26 cellular contexts compared by ENCODE assay signal in genomic region chr3:59769132-59769531, GRCh38.
DNase-seq lines count a peak whose midpoint lies in the region; ATAC-seq and TF ChIP-seq lines count a peak whose summit lies in the region.
"Had no signal": no experiment of that assay in that cellular context is flagged by ENCODE, and none has a peak within 500 bp of the region (broad histone marks: within the 10 kb centered on the region; RNA-seq: fewer than 3 reads in every experiment).

No MANE protein-coding gene starts in this region.

- intact Hi-C loops in left colon (cut with DNase I, micrococcal nuclease) (no loop called here), ascending aorta (cut with DNase I) (no loop called here), heart right ventricle (cut with DNase I) (no loop called here)

- 80 to 81% methylated on average over 7 of the region's 7 CpGs for WGBS in heart right ventricle, 2 donors

- H3K9me3 ChIP-seq in ascending aorta (no peaks in the 10 kb centered on the region), heart right ventricle (no peaks in the 10 kb centered on the region)
- H3K9me3 ChIP-seq: BE2C, HAP-1, MG63 had no signal

- H3K27me3 ChIP-seq in ascending aorta = no peaks in the 10 kb centered on the region
- no peaks in the 10 kb centered on the region for H3K27me3 ChIP-seq in heart right ventricle
- H3K27me3 ChIP-seq: BE2C, MG63 had no signal

- H3K27ac ChIP-seq in ascending aorta (no peak overlapping the region), heart right ventricle (no peak overlapping the region)
- H3K27ac ChIP-seq: 22Rv1 had no signal

- peak; percentile 30 for DNase-seq in DMS 273 (lab: John Stamatoyannopoulos, UW; ENCODE audit: unreplicated experiment)
- DNase-seq in DMS 273 treated with DMSO at 0.1 percent for 48 hours (lab: John Stamatoyannopoulos, UW) = no peak
- peak; percentile 22 for DNase-seq in NCI-H1694 treated with DMSO at 0.1 percent for 48 hours (lab: John Stamatoyannopoulos, UW)
- peak; percentile 88 for DNase-seq in NCI-H82 (lab: John Stamatoyannopoulos, UW)
- DNase-seq in retina = peak; percentile 69
- DNase-seq in left colon = no peak
- DNase-seq in ascending aorta (ENCODE audit: low spot score in 2 of 2) = no peak
- no peak for DNase-seq in heart right ventricle
- DNase-seq: BE2C; Calu3; CD8-positive, alpha-beta memory T cell; DMS53; GOT3; HFFc6; KG1; MG63; NCI-H1436; NCI-H1930; NCI-H2107; NCI-H446 treated with DMSO at 0.1 percent for 48 hours; NCI-H748 treated with DMSO at 0.1 percent for 48 hours; SHP77 treated with DMSO at 0.1 percent for 48 hours; T-helper 1 cell had no signal

- no peaks in the 10 kb centered on the region for H3K36me3 ChIP-seq in ascending aorta
- no peaks in the 10 kb centered on the region for H3K36me3 ChIP-seq in heart right ventricle
- H3K36me3 ChIP-seq: BE2C, HAP-1, MG63 had no signal

- ATAC-seq in left colon (no peak), heart right ventricle (no peak)
- ATAC-seq: Panc1 had no signal

- TF ChIP-seq CTCF in ascending aorta (IDR thresholded peaks at IDR 0.05) (no peak), heart right ventricle (IDR thresholded peaks at IDR 0.05) (no peak)

- H3K4me3 ChIP-seq in ascending aorta (no peak overlapping the region), heart right ventricle (no peak overlapping the region)
- H3K4me3 ChIP-seq: HAP-1, MG63 had no signal

- H3K4me1 ChIP-seq in ascending aorta (no peaks in the 10 kb centered on the region), heart right ventricle (peaks cover 0 to 5% (median 0%) of the 10 kb centered on the region in 9 donors)
- H3K4me1 ChIP-seq: BE2C, HAP-1 had no signal

Comparison
In these comparisons a context has a peak if more than half of its experiments do, and no peak if none do; other contexts are left out.
1. DNase-seq: peak in DMS 273 (single experiment), NCI-H1694 treated with DMSO at 0.1 percent for 48 hours (single experiment), NCI-H82 (single experiment) and retina (single experiment); none in DMS 273 treated with DMSO at 0.1 percent for 48 hours (single experiment), left colon (0 of 2), ascending aorta (0 of 2) and heart right ventricle (0 of 2).